In the genomic region with DNA sequence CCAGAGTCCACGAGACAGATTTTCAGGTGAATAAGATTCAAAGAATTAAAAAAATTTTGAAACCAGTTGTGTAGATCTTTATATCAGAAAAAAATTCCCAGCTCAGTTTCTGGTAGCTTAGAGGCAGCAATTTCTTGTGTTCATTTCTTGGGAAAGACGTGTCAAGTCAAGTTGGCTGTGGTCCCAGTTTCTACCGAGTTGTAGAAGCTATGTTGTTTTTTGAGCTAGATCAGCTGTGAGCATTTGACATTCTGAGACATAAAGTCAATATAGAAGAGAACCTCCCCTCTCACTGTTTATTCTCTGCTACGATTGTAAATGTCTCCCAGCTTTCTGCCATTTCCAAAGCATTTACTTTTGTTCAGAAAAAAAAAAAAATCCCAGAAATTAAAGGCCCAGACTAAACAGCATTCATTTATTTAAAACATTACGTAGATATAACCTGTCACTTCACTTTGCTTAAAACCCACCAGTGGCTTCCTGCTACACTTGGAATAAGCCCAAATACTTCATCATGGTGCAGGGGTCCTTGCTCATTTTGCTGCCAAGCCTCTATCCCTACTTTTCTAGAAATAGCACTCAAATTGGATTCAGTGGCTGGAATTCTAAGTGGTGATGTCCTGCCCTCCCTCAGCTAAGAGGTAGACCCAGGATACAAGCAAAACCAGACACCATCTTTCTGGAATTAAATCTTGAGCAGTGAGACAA, we compare ENCODE assay signal across 11 cellular contexts. TPM values are rescaled to one million over a fixed set of nuclear protein-coding genes. Genes with fewer than 3 reads are reported as not detected.
DNase-seq lines count a peak whose midpoint lies in the region; ATAC-seq and TF ChIP-seq lines count a peak whose summit lies in the region.
"Had no signal": no experiment of that assay in that cellular context is flagged by ENCODE, and none has a peak within 500 bp of the region (broad histone marks: within the 10 kb centered on the region; RNA-seq: fewer than 3 reads in every experiment).

No MANE protein-coding gene starts in this region.

- ATAC-seq in GM18502 (IDR thresholded peaks at IDR 0.05; ENCODE audit: poor library complexity, unreplicated experiment) = no peak
- ATAC-seq: GM23338 had no signal

- H3K27ac ChIP-seq in parathyroid adenoma = no peak overlapping the region

- H3K4me3 ChIP-seq in epithelial cell of proximal tubule (ENCODE audit: low read depth, low read length) (no peak overlapping the region), parathyroid adenoma (ENCODE audit: low read depth, low read length) (no peak overlapping the region)
- H3K4me3 ChIP-seq: GM23338 had no signal

- H2AFZ ChIP-seq in parathyroid adenoma = peak overlapping the region; percentile 0
- H2AFZ ChIP-seq: GM23338 had no signal

- H3K9me3 ChIP-seq in parathyroid adenoma (ENCODE audit: control insufficient read depth, low read length) = no peaks in the 10 kb centered on the region

- no peak for TF ChIP-seq CTCF in epithelial cell of proximal tubule (conservative IDR thresholded peaks at IDR 0.05; ENCODE audit: low read depth, low read length)
- TF ChIP-seq CTCF in parathyroid adenoma (IDR thresholded peaks at IDR 0.05) = no peak

- no peaks in the 10 kb centered on the region for H3K79me2 ChIP-seq in parathyroid adenoma

- H3K27me3 ChIP-seq in parathyroid adenoma (ENCODE audit: control insufficient read depth, insufficient read depth, low read length) = no peaks in the 10 kb centered on the region

- no peaks in the 10 kb centered on the region for H3K36me3 ChIP-seq in parathyroid adenoma (ENCODE audit: control insufficient read depth, insufficient read depth, low read length)

- H3K9ac ChIP-seq in parathyroid adenoma = no peak overlapping the region

- DNase-seq in COR-L47 (lab: John Stamatoyannopoulos, UW) (peak; percentile 67), NCI-H2227 treated with DMSO at 0.1 percent for 48 hours (lab: John Stamatoyannopoulos, UW) (peak; percentile 55), epithelial cell of proximal tubule (ENCODE audit: low read depth) (peak; percentile 76), NCI-H1694 (lab: John Stamatoyannopoulos, UW) (no peak)
- DNase-seq in activated CD4-positive, CD25-positive, alpha-beta regulatory T cell (lab: John Stamatoyannopoulos, UW) = no peak
- no peak for DNase-seq in activated CD4-positive, alpha-beta T cell treated with anti-CD3 and anti-CD28 coated beads, Interleukin-2, amount 50 U/mL, for 1 hour
- DNase-seq: activated naive CD8-positive, alpha-beta T cell treated with anti-CD3 and anti-CD28 coated beads, Interleukin-2, amount 10 ng/mL, durations not matched to agents 7 days and 5 days; Kasumi-1 had no signal

- no peak overlapping the region for H3K4me2 ChIP-seq in parathyroid adenoma (ENCODE audit: low read length)
- H3K4me2 ChIP-seq: GM23338 had no signal

- H3K4me1 ChIP-seq in parathyroid adenoma = peaks cover 12% of the 10 kb centered on the region

RNA-seq across cellular contexts. Expression of a gene that starts 20.6 kb away (rescaled TPM):
- 86.6 and 96.8 TPM in 2 replicates for total RNA-seq in epithelial cell of proximal tubule

Comparison
In these comparisons a context has a peak if more than half of its experiments do, and no peak if none do; other contexts are left out.
1. DNase-seq: peak in COR-L47 (single experiment), NCI-H2227 treated with DMSO at 0.1 percent for 48 hours (single experiment) and epithelial cell of proximal tubule (single experiment); none in activated CD4-positive, CD25-positive, alpha-beta regulatory T cell (0 of 4), NCI-H1694 (single experiment) and activated CD4-positive, alpha-beta T cell treated with anti-CD3 and anti-CD28 coated beads, Interleukin-2, amount 50 U/mL, for 1 hour (single experiment).